Comparison of ENCODE assay signal across 8 cellular contexts in genomic region chr1:23916209-23917131, GRCh38. TPM values are rescaled to one million over a fixed set of nuclear protein-coding genes. Genes with fewer than 3 reads are reported as not detected.
DNase-seq lines count a peak whose midpoint lies in the region; ATAC-seq and TF ChIP-seq lines count a peak whose summit lies in the region.

No MANE protein-coding gene starts in this region.

- H4K20me1 ChIP-seq in MM.1S (ENCODE audit: insufficient read depth, low read length), result no peaks in the 10 kb centered on the region

- no peaks in the 10 kb centered on the region for H3K27me3 ChIP-seq in MM.1S (replicated peaks; ENCODE audit: insufficient read depth, low read length)

- no peaks in the 10 kb centered on the region for H3K9me2 ChIP-seq in MM.1S (replicated peaks; ENCODE audit: insufficient read depth, low read length)

- POLR2A ChIA-PET in MCF 10A (lab: Yijun Ruan, JAX), result interaction anchor here (0.6 to 1.5 kb wide), 13 partner anchors 13 to 210 kb away, joined by 3 to 9 read pairs (median 3); partner anchors contain the start of gene PNRC2

- no peak overlapping the region for H3K27ac ChIP-seq in MM.1S (ENCODE audit: low read length)

- no peak overlapping the region for H3K4me2 ChIP-seq in MM.1S (ENCODE audit: low read depth, low read length)

- H3K9me3 ChIP-seq in MM.1S (replicated peaks; ENCODE audit: insufficient read depth, low read length), result no peaks in the 10 kb centered on the region
- H3K9me3 ChIP-seq in T-helper 17 cell (ENCODE audit: control insufficient read depth, low read length, poor library complexity, severe bottlenecking), result no peaks in the 10 kb centered on the region

- H3K27ac Mint-ChIP-seq in T-helper 17 cell (no peak overlapping the region), MCF 10A (ENCODE audit: low read depth, unreplicated experiment) (no peak overlapping the region)

- ATAC-seq in GM21717 (IDR thresholded peaks at IDR 0.05; ENCODE audit: unreplicated experiment) (peak; percentile 52), T-helper 17 cell (peak; percentile 76), GM18873 (IDR thresholded peaks at IDR 0.05; ENCODE audit: low FRiP score, unreplicated experiment) (no peak)

- peaks cover 14% of the 10 kb centered on the region for H3K4me1 Mint-ChIP-seq in T-helper 17 cell
- H3K4me1 Mint-ChIP-seq in MCF 10A (ENCODE audit: insufficient read depth, unreplicated experiment), result peaks cover 6% of the 10 kb centered on the region

- H2AFZ ChIP-seq in MM.1S (ENCODE audit: low read length), result 0 out of 2 replicates have a peak overlapping the region, but pooled peaks have one; percentile 38

- no peaks in the 10 kb centered on the region for H3K36me3 ChIP-seq in MM.1S (replicated peaks; ENCODE audit: insufficient read depth, low read length)

- peaks cover 2% of the 10 kb centered on the region for H3K36me3 Mint-ChIP-seq in T-helper 17 cell (ENCODE audit: low read depth)
- H3K36me3 Mint-ChIP-seq in MCF 10A (ENCODE audit: insufficient read depth, unreplicated experiment), result no peaks in the 10 kb centered on the region

- no peaks in the 10 kb centered on the region for H3F3A ChIP-seq in MM.1S (ENCODE audit: insufficient read depth, low read length)

- H3K79me2 ChIP-seq in MM.1S (ENCODE audit: low read length), result no peaks in the 10 kb centered on the region

- H3K4me1 ChIP-seq in MM.1S (ENCODE audit: low read length), result peaks cover 20% of the 10 kb centered on the region

- TF ChIP-seq CTCF in MM.1S (IDR thresholded peaks at IDR 0.05; ENCODE audit: low read length) (peak; percentile 79), MCF 10A (IDR thresholded peaks at IDR 0.05; ENCODE audit: unreplicated experiment) (peak; percentile 78)

- H3K4me3 Mint-ChIP-seq in T-helper 17 cell (peak overlapping the region; percentile 25), MCF 10A (ENCODE audit: unreplicated experiment) (no peak overlapping the region)

- H3K9ac ChIP-seq in MM.1S (ENCODE audit: low read length), result no peak overlapping the region

- intact Hi-C loops in MCF 10A (cut with micrococcal nuclease), result loop anchor here (1.0 to 10.0 kb wide), 4 partner anchors 107 to 372 kb away; no protein-coding TSS in a partner anchor

- CTCF ChIA-PET in MCF 10A (lab: Yijun Ruan, JAX), result interaction anchor here (0.5 to 3.1 kb wide), 31 partner anchors 9 to 675 kb away, joined by 3 to 44 read pairs (median 4); partner anchors contain the start of gene PITHD1

- no TSS peak for BruUV-seq in MCF 10A (replicated peaks; lab: Mats Ljungman, UMichigan)

- DNase-seq in D341Med (ENCODE audit: low spot score), result peak; percentile 86
- DNase-seq in MM.1S, result peak; percentile 72
- no peak for DNase-seq in T-helper 17 cell
- peak; percentile 85 for DNase-seq in MCF 10A (ENCODE audit: unreplicated experiment)
- DNase-seq in kidney glomerular epithelial cell (lab: John Stamatoyannopoulos, UW), result peak; percentile 49
- peak; percentile 43 for DNase-seq in stimulated activated CD4-positive, alpha-beta T cell treated with anti-CD3 and anti-CD28 coated beads, Interleukin-4, amount 100 ng/mL, for 24 hours

- no peak overlapping the region for H3K4me3 ChIP-seq in MM.1S (ENCODE audit: low read length)

- H3K27me3 Mint-ChIP-seq in T-helper 17 cell (peaks cover 4% of the 10 kb centered on the region), MCF 10A (ENCODE audit: insufficient read depth, unreplicated experiment) (no peaks in the 10 kb centered on the region)

- no peaks in the 10 kb centered on the region for H3K9me3 Mint-ChIP-seq in MCF 10A (ENCODE audit: unreplicated experiment)

RNA-seq across cellular contexts. Expression of gene CNR2, which starts 3.3 kb away (rescaled TPM):
- under 1 TPM; 0.13 to 0.85 TPM for total RNA-seq in T-helper 17 cell
- total RNA-seq in MCF 10A (2022), result not detected in 2 replicates

RNA-seq across cellular contexts. Expression of gene PNRC2, which starts 43.2 kb away (rescaled TPM):
- total RNA-seq in T-helper 17 cell (100 to 1,000 TPM; 121 to 149 TPM), MCF 10A (2022) (103 and 115 TPM in 2 replicates)

RNA-seq across cellular contexts. Expression of gene FUCA1, which starts 48.4 kb away (rescaled TPM):
- total RNA-seq in T-helper 17 cell, result 1 to 10 TPM; 4.7 to 4.8 TPM
- total RNA-seq in MCF 10A (2022), result 7.9 and 8.6 TPM in 2 replicates

Comparison
In these comparisons a context has a peak if more than half of its experiments do, and no peak if none do; other contexts are left out.
1. DNase-seq: peak in D341Med (single experiment), MM.1S (single experiment), MCF 10A (single experiment), kidney glomerular epithelial cell (single experiment) and stimulated activated CD4-positive, alpha-beta T cell treated with anti-CD3 and anti-CD28 coated beads, Interleukin-4, amount 100 ng/mL, for 24 hours (single experiment); none in T-helper 17 cell (0 of 3).